In genomic region chr16:84513111-84514065, GRCh38 we compare ENCODE assay signal across 2 cellular contexts.
A peak's percentile ranks its signal among the peaks of the same experiment; 100 is the strongest.
TF ChIP-seq lines count a peak whose summit lies in the region.

No MANE protein-coding gene starts in this region.

TF ChIP-seq in GM12878, 131 proteins besides CTCF, POLR2A, EP300 and RAD21:
- TF ChIP-seq HCFC1 (IDR thresholded peaks at IDR 0.05; ENCODE audit: low read length) (no peak), GATAD2B (conservative IDR thresholded peaks at IDR 0.05; ENCODE audit: low read depth) (0 out of 2 replicates have a peak, but pooled peaks have one; percentile 16)
TF ChIP-seq in GM12878: peak in this region for 1.

TF ChIP-seq in GM23338, 12 proteins besides CTCF, POLR2A, EP300 and RAD21:
- no peak for TF ChIP-seq STAT1 (IDR thresholded peaks at IDR 0.05; ENCODE audit: unreplicated experiment)
- TF ChIP-seq POLR2AphosphoS5 (IDR thresholded peaks at IDR 0.05; ENCODE audit: low read depth): no peak
- TF ChIP-seq JUNB (IDR thresholded peaks at IDR 0.05; ENCODE audit: unreplicated experiment): no peak
- TF ChIP-seq EZH2 (IDR thresholded peaks at IDR 0.05; ENCODE audit: low read depth, unreplicated experiment): no peak
- TF ChIP-seq ZNF331 (CRISPR knock-in tag; IDR thresholded peaks at IDR 0.05; ENCODE audit: low read depth): no peak
- TF ChIP-seq EZH2phosphoT487 (IDR thresholded peaks at IDR 0.05; ENCODE audit: unreplicated experiment): no peak
- TF ChIP-seq CREB1 (CRISPR knock-in tag; IDR thresholded peaks at IDR 0.05; ENCODE audit: low read depth): no peak
- TF ChIP-seq, protein P1, sequence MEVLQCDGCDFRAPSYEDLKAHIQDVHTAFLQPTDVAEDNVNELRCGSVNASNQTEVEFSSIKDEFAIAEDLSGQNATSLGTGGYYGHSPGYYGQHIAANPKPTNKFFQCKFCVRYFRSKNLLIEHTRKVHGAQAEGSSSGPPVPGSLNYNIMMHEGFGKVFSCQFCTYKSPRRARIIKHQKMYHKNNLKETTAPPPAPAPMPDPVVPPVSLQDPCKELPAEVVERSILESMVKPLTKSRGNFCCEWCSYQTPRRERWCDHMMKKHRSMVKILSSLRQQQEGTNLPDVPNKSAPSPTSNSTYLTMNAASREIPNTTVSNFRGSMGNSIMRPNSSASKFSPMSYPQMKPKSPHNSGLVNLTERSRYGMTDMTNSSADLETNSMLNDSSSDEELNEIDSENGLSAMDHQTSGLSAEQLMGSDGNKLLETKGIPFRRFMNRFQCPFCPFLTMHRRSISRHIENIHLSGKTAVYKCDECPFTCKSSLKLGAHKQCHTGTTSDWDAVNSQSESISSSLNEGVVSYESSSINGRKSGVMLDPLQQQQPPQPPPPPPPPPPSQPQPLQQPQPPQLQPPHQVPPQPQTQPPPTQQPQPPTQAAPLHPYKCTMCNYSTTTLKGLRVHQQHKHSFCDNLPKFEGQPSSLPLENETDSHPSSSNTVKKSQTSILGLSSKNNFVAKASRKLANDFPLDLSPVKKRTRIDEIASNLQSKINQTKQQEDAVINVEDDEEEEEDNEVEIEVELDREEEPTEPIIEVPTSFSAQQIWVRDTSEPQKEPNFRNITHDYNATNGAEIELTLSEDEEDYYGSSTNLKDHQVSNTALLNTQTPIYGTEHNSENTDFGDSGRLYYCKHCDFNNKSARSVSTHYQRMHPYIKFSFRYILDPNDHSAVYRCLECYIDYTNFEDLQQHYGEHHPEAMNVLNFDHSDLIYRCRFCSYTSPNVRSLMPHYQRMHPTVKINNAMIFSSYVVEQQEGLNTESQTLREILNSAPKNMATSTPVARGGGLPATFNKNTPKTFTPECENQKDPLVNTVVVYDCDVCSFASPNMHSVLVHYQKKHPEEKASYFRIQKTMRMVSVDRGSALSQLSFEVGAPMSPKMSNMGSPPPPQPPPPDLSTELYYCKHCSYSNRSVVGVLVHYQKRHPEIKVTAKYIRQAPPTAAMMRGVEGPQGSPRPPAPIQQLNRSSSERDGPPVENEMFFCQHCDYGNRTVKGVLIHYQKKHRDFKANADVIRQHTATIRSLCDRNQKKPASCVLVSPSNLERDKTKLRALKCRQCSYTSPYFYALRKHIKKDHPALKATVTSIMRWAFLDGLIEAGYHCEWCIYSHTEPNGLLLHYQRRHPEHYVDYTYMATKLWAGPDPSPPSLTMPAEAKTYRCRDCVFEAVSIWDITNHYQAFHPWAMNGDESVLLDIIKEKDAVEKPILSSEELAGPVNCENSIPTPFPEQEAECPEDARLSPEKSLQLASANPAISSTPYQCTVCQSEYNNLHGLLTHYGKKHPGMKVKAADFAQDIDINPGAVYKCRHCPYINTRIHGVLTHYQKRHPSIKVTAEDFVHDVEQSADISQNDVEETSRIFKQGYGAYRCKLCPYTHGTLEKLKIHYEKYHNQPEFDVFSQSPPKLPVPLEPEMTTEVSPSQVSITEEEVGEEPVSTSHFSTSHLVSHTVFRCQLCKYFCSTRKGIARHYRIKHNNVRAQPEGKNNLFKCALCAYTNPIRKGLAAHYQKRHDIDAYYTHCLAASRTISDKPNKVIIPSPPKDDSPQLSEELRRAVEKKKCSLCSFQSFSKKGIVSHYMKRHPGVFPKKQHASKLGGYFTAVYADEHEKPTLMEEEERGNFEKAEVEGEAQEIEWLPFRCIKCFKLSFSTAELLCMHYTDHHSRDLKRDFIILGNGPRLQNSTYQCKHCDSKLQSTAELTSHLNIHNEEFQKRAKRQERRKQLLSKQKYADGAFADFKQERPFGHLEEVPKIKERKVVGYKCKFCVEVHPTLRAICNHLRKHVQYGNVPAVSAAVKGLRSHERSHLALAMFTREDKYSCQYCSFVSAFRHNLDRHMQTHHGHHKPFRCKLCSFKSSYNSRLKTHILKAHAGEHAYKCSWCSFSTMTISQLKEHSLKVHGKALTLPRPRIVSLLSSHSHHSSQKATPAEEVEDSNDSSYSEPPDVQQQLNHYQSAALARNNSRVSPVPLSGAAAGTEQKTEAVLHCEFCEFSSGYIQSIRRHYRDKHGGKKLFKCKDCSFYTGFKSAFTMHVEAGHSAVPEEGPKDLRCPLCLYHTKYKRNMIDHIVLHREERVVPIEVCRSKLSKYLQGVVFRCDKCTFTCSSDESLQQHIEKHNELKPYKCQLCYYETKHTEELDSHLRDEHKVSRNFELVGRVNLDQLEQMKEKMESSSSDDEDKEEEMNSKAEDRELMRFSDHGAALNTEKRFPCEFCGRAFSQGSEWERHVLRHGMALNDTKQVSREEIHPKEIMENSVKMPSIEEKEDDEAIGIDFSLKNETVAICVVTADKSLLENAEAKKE (CRISPR knock-in tag; IDR thresholded peaks at IDR 0.05): no peak
- no peak for TF ChIP-seq ETS1 (IDR thresholded peaks at IDR 0.05)
- TF ChIP-seq ZNF114 (CRISPR knock-in tag; IDR thresholded peaks at IDR 0.05): no peak
- TF ChIP-seq REST (IDR thresholded peaks at IDR 0.05; ENCODE audit: unreplicated experiment): no peak
- no peak for TF ChIP-seq NANOG (IDR thresholded peaks at IDR 0.05; ENCODE audit: borderline replicate concordance)
